ENCODE assay signal across 25 cellular contexts in genomic region chr3:142534543-142534942, GRCh38.
"Had no signal": no experiment of that assay in that cellular context is flagged by ENCODE, and none has a peak within 500 bp of the region (broad histone marks: within the 10 kb centered on the region; RNA-seq: fewer than 3 reads in every experiment).

No MANE protein-coding gene starts in this region.

- DNase-seq: colonic mucosa; cortex of kidney; effector CD8-positive, alpha-beta T cell; effector memory CD8-positive, alpha-beta T cell; endodermal cell; erythroblast; esophagus squamous epithelium; foreskin fibroblast; foreskin melanocyte; gastrocnemius medialis; glutamatergic neuron; head of caudate nucleus; heart right ventricle; hippocampal formation; left cardiac atrium; left lung; left ventricle myocardium superior; lower lobe of right lung; mesendoderm; midbrain had no signal

- H3K9me3 ChIP-seq: colonic mucosa, esophagus squamous epithelium, gastrocnemius medialis, heart right ventricle, left lung, lower lobe of right lung had no signal

- ATAC-seq: effector memory CD8-positive, alpha-beta T cell; esophagus mucosa; gastrocnemius medialis; heart right ventricle; left cardiac atrium; left lung; left ventricle myocardium superior; lower lobe of right lung had no signal

- FAIRE-seq: endometrium, islet of Langerhans, keratinocyte had no signal

- H3K27ac ChIP-seq: colonic mucosa, epithelial cell of prostate, esophagus squamous epithelium, gastrocnemius medialis, heart right ventricle, left lung, lower lobe of right lung had no signal

- H3K4me3 ChIP-seq: colonic mucosa, esophagus squamous epithelium, gastrocnemius medialis, heart right ventricle, left lung, lower lobe of right lung had no signal

- H3K27me3 ChIP-seq: colonic mucosa, esophagus squamous epithelium, gastrocnemius medialis, heart right ventricle, left lung had no signal

- H3K4me1 ChIP-seq: colonic mucosa, esophagus squamous epithelium, gastrocnemius medialis, left lung, lower lobe of right lung had no signal
